In genomic region chr2:11357428-11357972, GRCh38 we compare ENCODE assay signal across 1 cellular context.
TF ChIP-seq lines count a peak whose summit lies in the region.

No MANE protein-coding gene starts in this region.

TF ChIP-seq in HepG2, 621 proteins besides CTCF, POLR2A, EP300 and RAD21 (continued from another document and continues in another):
- TF ChIP-seq PRDM15 (CRISPR knock-in tag; IDR thresholded peaks at IDR 0.05), result peak; percentile 82
- TF ChIP-seq KAT2B (IDR thresholded peaks at IDR 0.05; ENCODE audit: borderline replicate concordance, low read depth, low read length), result no peak
- no peak for TF ChIP-seq CBX2 (IDR thresholded peaks at IDR 0.05; ENCODE audit: low read depth, low read length)
- no peak for TF ChIP-seq CBX2 (CRISPR knock-in tag; IDR thresholded peaks at IDR 0.05; ENCODE audit: low read depth)
- peak; percentile 100 for TF ChIP-seq PHF21A (CRISPR knock-in tag; IDR thresholded peaks at IDR 0.05)
- TF ChIP-seq, protein P1, sequence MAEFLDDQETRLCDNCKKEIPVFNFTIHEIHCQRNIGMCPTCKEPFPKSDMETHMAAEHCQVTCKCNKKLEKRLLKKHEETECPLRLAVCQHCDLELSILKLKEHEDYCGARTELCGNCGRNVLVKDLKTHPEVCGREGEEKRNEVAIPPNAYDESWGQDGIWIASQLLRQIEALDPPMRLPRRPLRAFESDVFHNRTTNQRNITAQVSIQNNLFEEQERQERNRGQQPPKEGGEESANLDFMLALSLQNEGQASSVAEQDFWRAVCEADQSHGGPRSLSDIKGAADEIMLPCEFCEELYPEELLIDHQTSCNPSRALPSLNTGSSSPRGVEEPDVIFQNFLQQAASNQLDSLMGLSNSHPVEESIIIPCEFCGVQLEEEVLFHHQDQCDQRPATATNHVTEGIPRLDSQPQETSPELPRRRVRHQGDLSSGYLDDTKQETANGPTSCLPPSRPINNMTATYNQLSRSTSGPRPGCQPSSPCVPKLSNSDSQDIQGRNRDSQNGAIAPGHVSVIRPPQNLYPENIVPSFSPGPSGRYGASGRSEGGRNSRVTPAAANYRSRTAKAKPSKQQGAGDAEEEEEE (CRISPR knock-in tag; IDR thresholded peaks at IDR 0.05; ENCODE audit: borderline replicate concordance), result peak; percentile 98
- TF ChIP-seq, protein P2, sequence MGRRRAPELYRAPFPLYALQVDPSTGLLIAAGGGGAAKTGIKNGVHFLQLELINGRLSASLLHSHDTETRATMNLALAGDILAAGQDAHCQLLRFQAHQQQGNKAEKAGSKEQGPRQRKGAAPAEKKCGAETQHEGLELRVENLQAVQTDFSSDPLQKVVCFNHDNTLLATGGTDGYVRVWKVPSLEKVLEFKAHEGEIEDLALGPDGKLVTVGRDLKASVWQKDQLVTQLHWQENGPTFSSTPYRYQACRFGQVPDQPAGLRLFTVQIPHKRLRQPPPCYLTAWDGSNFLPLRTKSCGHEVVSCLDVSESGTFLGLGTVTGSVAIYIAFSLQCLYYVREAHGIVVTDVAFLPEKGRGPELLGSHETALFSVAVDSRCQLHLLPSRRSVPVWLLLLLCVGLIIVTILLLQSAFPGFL (CRISPR knock-in tag; IDR thresholded peaks at IDR 0.05), result no peak
- TF ChIP-seq, protein P3, sequence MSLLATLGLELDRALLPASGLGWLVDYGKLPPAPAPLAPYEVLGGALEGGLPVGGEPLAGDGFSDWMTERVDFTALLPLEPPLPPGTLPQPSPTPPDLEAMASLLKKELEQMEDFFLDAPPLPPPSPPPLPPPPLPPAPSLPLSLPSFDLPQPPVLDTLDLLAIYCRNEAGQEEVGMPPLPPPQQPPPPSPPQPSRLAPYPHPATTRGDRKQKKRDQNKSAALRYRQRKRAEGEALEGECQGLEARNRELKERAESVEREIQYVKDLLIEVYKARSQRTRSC (CRISPR knock-in tag; IDR thresholded peaks at IDR 0.05; ENCODE audit: low read depth), result 0 out of 2 replicates have a peak, but pooled peaks have one; percentile 77
- peak; percentile 86 for TF ChIP-seq HHEX (CRISPR knock-in tag; IDR thresholded peaks at IDR 0.05)
- 0 out of 2 replicates have a peak, but pooled peaks have one; percentile 27 for TF ChIP-seq ZNF615 (CRISPR knock-in tag; IDR thresholded peaks at IDR 0.05; ENCODE audit: borderline replicate concordance)
- TF ChIP-seq SMARCC2 (IDR thresholded peaks at IDR 0.05), result peak; percentile 48; the same call in 1 of the 2 replicates
- TF ChIP-seq ZNF703 (CRISPR knock-in tag; IDR thresholded peaks at IDR 0.05; ENCODE audit: borderline replicate concordance), result peak; percentile 99
- peak; percentile 49 for TF ChIP-seq MAFF (IDR thresholded peaks at IDR 0.05; ENCODE audit: low read depth, low read length)
- TF ChIP-seq MYNN (CRISPR knock-in tag; IDR thresholded peaks at IDR 0.05; ENCODE audit: low read depth), result peak; percentile 92; the same call in 1 of the 2 replicates
- no peak for TF ChIP-seq HNRNPH1 (optimal IDR thresholded peaks at IDR 0.05; ENCODE audit: low read depth, low read length)
- TF ChIP-seq FOXC1 (CRISPR knock-in tag; IDR thresholded peaks at IDR 0.05; ENCODE audit: borderline replicate concordance), result peak; percentile 97
- TF ChIP-seq ZNF432 (CRISPR knock-in tag; IDR thresholded peaks at IDR 0.05; ENCODE audit: borderline replicate concordance), result no peak
- peak; percentile 95 for TF ChIP-seq MYPOP (CRISPR knock-in tag; IDR thresholded peaks at IDR 0.05)
- TF ChIP-seq CBX1 (IDR thresholded peaks at IDR 0.05; ENCODE audit: low read depth), result peak; percentile 94
- TF ChIP-seq NKX3-1 (CRISPR knock-in tag; IDR thresholded peaks at IDR 0.05), result peak; percentile 98
- TF ChIP-seq, protein P4, sequence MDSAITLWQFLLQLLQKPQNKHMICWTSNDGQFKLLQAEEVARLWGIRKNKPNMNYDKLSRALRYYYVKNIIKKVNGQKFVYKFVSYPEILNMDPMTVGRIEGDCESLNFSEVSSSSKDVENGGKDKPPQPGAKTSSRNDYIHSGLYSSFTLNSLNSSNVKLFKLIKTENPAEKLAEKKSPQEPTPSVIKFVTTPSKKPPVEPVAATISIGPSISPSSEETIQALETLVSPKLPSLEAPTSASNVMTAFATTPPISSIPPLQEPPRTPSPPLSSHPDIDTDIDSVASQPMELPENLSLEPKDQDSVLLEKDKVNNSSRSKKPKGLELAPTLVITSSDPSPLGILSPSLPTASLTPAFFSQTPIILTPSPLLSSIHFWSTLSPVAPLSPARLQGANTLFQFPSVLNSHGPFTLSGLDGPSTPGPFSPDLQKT (CRISPR knock-in tag; IDR thresholded peaks at IDR 0.05; ENCODE audit: borderline replicate concordance), result no peak
- TF ChIP-seq ZNF180 (CRISPR knock-in tag; IDR thresholded peaks at IDR 0.05; ENCODE audit: borderline replicate concordance, low read depth), result 0 out of 2 replicates have a peak, but pooled peaks have one; percentile 68
- peak; percentile 94 for TF ChIP-seq FOSL2 (CRISPR knock-in tag; IDR thresholded peaks at IDR 0.05)
- no peak; the same call in 1 of the 2 replicates for TF ChIP-seq ZNF713 (CRISPR knock-in tag; IDR thresholded peaks at IDR 0.05)
- TF ChIP-seq ZBTB4 (CRISPR knock-in tag; IDR thresholded peaks at IDR 0.05; ENCODE audit: borderline replicate concordance), result peak; percentile 100
- peak; percentile 91; the same call in 1 of the 2 replicates for TF ChIP-seq MTF1 (CRISPR knock-in tag; IDR thresholded peaks at IDR 0.05)
- peak; percentile 100 for TF ChIP-seq ZNF350 (CRISPR knock-in tag; IDR thresholded peaks at IDR 0.05; ENCODE audit: borderline replicate concordance, low read depth)
- peak; percentile 91 for TF ChIP-seq ZBTB44 (CRISPR knock-in tag; IDR thresholded peaks at IDR 0.05)
- peak; percentile 98 for TF ChIP-seq ZC3H13 (CRISPR knock-in tag; IDR thresholded peaks at IDR 0.05)
- TF ChIP-seq PLRG1 (conservative IDR thresholded peaks at IDR 0.05), result no peak
- peak; percentile 95 for TF ChIP-seq AHR (CRISPR knock-in tag; IDR thresholded peaks at IDR 0.05)
- peak; percentile 40 for TF ChIP-seq DR1 (CRISPR knock-in tag; IDR thresholded peaks at IDR 0.05)
- TF ChIP-seq MAFG (CRISPR knock-in tag; IDR thresholded peaks at IDR 0.05), result no peak
- 0 out of 2 replicates have a peak, but pooled peaks have one; percentile 27 for TF ChIP-seq GTF3A (CRISPR knock-in tag; conservative IDR thresholded peaks at IDR 0.05)
- TF ChIP-seq, protein P5, sequence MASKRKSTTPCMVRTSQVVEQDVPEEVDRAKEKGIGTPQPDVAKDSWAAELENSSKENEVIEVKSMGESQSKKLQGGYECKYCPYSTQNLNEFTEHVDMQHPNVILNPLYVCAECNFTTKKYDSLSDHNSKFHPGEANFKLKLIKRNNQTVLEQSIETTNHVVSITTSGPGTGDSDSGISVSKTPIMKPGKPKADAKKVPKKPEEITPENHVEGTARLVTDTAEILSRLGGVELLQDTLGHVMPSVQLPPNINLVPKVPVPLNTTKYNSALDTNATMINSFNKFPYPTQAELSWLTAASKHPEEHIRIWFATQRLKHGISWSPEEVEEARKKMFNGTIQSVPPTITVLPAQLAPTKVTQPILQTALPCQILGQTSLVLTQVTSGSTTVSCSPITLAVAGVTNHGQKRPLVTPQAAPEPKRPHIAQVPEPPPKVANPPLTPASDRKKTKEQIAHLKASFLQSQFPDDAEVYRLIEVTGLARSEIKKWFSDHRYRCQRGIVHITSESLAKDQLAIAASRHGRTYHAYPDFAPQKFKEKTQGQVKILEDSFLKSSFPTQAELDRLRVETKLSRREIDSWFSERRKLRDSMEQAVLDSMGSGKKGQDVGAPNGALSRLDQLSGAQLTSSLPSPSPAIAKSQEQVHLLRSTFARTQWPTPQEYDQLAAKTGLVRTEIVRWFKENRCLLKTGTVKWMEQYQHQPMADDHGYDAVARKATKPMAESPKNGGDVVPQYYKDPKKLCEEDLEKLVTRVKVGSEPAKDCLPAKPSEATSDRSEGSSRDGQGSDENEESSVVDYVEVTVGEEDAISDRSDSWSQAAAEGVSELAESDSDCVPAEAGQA (IDR thresholded peaks at IDR 0.05; ENCODE audit: low read depth), result peak; percentile 84
- TF ChIP-seq, protein P5 (CRISPR knock-in tag; IDR thresholded peaks at IDR 0.05; ENCODE audit: borderline replicate concordance), result peak; percentile 81; the same call in 1 of the 2 replicates
- TF ChIP-seq MYC (CRISPR knock-in tag; IDR thresholded peaks at IDR 0.05; ENCODE audit: borderline replicate concordance), result peak; percentile 97
